In the genomic region with DNA sequence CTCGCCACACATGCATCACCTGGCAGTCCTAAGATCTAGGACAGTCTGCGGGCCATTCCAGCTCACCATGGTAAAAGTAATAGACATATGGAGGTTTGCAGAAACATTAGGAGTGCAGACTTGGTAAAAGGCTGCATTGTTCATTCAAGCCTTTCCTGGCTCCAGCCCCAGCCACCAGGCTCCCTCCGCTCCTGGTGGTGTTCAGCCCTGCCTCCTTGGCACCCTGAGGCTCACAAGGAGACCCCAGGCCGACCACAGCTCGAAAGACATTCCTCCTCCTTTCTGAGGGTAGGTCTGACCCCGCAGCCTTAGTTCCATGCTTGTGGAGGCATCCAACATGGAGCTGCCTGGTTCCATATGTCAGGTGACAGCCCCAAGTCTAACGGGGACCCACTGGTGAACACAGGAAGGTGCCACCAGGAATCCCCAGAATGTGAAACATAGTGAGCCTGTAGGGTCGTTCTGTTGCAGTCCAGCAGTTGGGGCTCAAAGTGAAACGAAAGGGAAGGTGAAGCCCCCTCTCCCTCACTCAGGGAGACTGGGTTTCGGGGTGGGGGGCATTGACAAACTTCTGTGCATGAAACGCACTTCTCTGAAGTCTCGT, we compare ENCODE assay signal across 8 cellular contexts. TPM values are rescaled to one million over a fixed set of nuclear protein-coding genes. Genes with fewer than 3 reads are reported as not detected.
A peak's percentile ranks its signal among the peaks of the same experiment; 100 is the strongest.
DNase-seq lines count a peak whose midpoint lies in the region; ATAC-seq and TF ChIP-seq lines count a peak whose summit lies in the region.

No MANE protein-coding gene starts in this region.

- DNase-seq in effector memory CD8-positive, alpha-beta T cell: no peak
- DNase-seq in neural crest cell (ENCODE audit: low read depth, low spot score): no peak
- no peak for DNase-seq in sciatic nerve (ENCODE audit: low spot score)
- DNase-seq in inferior parietal cortex (ENCODE audit: extremely low spot score): no peak

- no peaks in the 10 kb centered on the region for H3K79me2 ChIP-seq in OCI-LY1 (ENCODE audit: insufficient read depth, low read length)

- H3K4me2 ChIP-seq in BLaER1 (peak overlapping the region; percentile 98), OCI-LY1 (ENCODE audit: low read length) (peak overlapping the region; percentile 81)

- no peaks in the 10 kb centered on the region for H3F3A ChIP-seq in OCI-LY1 (ENCODE audit: insufficient read depth, low read length)

- intact Hi-C loops in sciatic nerve (cut with DNase I): no loop called here

- peaks cover 7% of the 10 kb centered on the region for H3K36me3 Mint-ChIP-seq in effector memory CD8-positive, alpha-beta T cell (ENCODE audit: insufficient read depth)
- no peaks in the 10 kb centered on the region for H3K36me3 Mint-ChIP-seq in neural crest cell (ENCODE audit: low read depth)

- H4K20me1 ChIP-seq in BLaER1: no peaks in the 10 kb centered on the region
- H4K20me1 ChIP-seq in OCI-LY1 (ENCODE audit: insufficient read depth, low read length): no peaks in the 10 kb centered on the region

- peaks cover 40 to 43% of the 10 kb centered on the region in 2 donors for H3K4me1 Mint-ChIP-seq in effector memory CD8-positive, alpha-beta T cell (ENCODE audit: low read depth in 2 of 2)
- H3K4me1 Mint-ChIP-seq in neural crest cell: peaks cover 9% of the 10 kb centered on the region

- H3K27me3 Mint-ChIP-seq in effector memory CD8-positive, alpha-beta T cell: no peaks in the 10 kb centered on the region
- peaks cover 45% of the 10 kb centered on the region for H3K27me3 Mint-ChIP-seq in neural crest cell (ENCODE audit: low read depth)

- H3K27me3 ChIP-seq in BLaER1: no peaks in the 10 kb centered on the region
- no peaks in the 10 kb centered on the region for H3K27me3 ChIP-seq in OCI-LY1 (ENCODE audit: insufficient read depth, low read length)

- peak; percentile 12 for ATAC-seq in effector memory CD8-positive, alpha-beta T cell (replicated peaks)
- ATAC-seq in HG02798 (IDR thresholded peaks at IDR 0.05; ENCODE audit: poor library complexity, unreplicated experiment) (no peak), HG03159 (IDR thresholded peaks at IDR 0.05; ENCODE audit: unreplicated experiment) (no peak), sciatic nerve (no peak)

- H3K36me3 ChIP-seq in BLaER1 (no peaks in the 10 kb centered on the region), OCI-LY1 (ENCODE audit: insufficient read depth, low read length) (no peaks in the 10 kb centered on the region)

- no peaks in the 10 kb centered on the region for H3K9me3 ChIP-seq in BLaER1
- no peaks in the 10 kb centered on the region for H3K9me3 ChIP-seq in OCI-LY1 (ENCODE audit: low read length)

- peaks cover 30% of the 10 kb centered on the region for H3K4me1 ChIP-seq in BLaER1
- H3K4me1 ChIP-seq in OCI-LY1 (ENCODE audit: insufficient read depth, low read length, severe bottlenecking): peaks cover 38% of the 10 kb centered on the region

- no peaks in the 10 kb centered on the region for H3K9me2 ChIP-seq in OCI-LY1 (ENCODE audit: low read depth, low read length)

- H3K9ac ChIP-seq in BLaER1: peak overlapping the region; percentile 91
- H3K9ac ChIP-seq in OCI-LY1 (ENCODE audit: low read length): peak overlapping the region; percentile 71

- H3K9me3 Mint-ChIP-seq in effector memory CD8-positive, alpha-beta T cell: no peaks in the 10 kb centered on the region
- no peaks in the 10 kb centered on the region for H3K9me3 Mint-ChIP-seq in neural crest cell

- H2AFZ ChIP-seq in OCI-LY1 (ENCODE audit: low read length): peak overlapping the region; percentile 81; the same call in 1 of the 2 replicates

- H3K4me3 Mint-ChIP-seq in effector memory CD8-positive, alpha-beta T cell: peak overlapping the region; percentile 99
- peak overlapping the region; percentile 92 for H3K4me3 Mint-ChIP-seq in neural crest cell

- H3K27ac ChIP-seq in BLaER1 (peak overlapping the region; percentile 90), OCI-LY1 (ENCODE audit: low read depth, low read length, poor library complexity, severe bottlenecking) (no peak overlapping the region)

- peak overlapping the region; percentile 99 for H3K27ac Mint-ChIP-seq in effector memory CD8-positive, alpha-beta T cell
- H3K27ac Mint-ChIP-seq in neural crest cell (ENCODE audit: unreplicated experiment): no peak overlapping the region

- TF ChIP-seq CTCF in OCI-LY1 (IDR thresholded peaks at IDR 0.05; ENCODE audit: low read length) (no peak), neural crest cell (conservative IDR thresholded peaks at IDR 0.05) (no peak)

- H3K4me3 ChIP-seq in BLaER1 (peak overlapping the region; percentile 78), OCI-LY1 (ENCODE audit: low read depth, low read length, poor library complexity, severe bottlenecking) (peak overlapping the region; percentile 59)

RNA-seq across cellular contexts. Expression of gene SP100, which starts 5.0 kb away (rescaled TPM):
- total RNA-seq in neural crest cell (not detected in 2 replicates), sciatic nerve (126 TPM)

Comparison
In these comparisons a context has a peak if more than half of its experiments do, and no peak if none do; other contexts are left out.
1. RNA of gene SP100, which starts 5.0 kb away (total RNA-seq): 126 TPM in sciatic nerve (single experiment); not detected in neural crest cell; every median in the first group is over 10 times any median in the second.